In the genomic region with DNA sequence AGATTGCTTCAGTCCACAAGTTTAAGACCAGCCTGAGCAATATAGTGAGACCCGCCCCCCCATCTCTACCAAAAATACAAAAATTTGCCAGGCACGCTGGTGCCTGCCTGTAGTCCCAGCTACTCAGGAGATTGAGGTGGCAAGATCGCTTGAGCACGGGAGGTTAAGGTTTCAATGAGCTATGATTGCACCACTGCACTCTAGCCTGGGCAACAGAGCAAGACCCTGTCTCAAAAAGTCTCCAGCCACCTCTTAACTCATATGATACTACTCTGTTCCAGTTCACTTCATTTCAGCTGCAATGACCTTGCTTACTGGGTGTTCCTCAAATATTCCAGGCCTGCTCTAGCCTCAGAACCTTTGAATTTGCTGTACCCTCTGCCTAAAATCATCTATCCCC, we compare ENCODE assay signal across 17 cellular contexts. TPM values are rescaled to one million over a fixed set of nuclear protein-coding genes. Genes with fewer than 3 reads are reported as not detected.
A peak's percentile ranks its signal among the peaks of the same experiment; 100 is the strongest.
DNase-seq lines count a peak whose midpoint lies in the region; ATAC-seq, FAIRE-seq and TF ChIP-seq lines count a peak whose summit lies in the region.
"Had no signal": no experiment of that assay in that cellular context is flagged by ENCODE, and none has a peak within 500 bp of the region (broad histone marks: within the 10 kb centered on the region; RNA-seq: fewer than 3 reads in every experiment).

No MANE protein-coding gene starts in this region.

- peaks cover 94 to 100% (median 98%) of the 10 kb centered on the region in 11 experiments for H4K20me1 ChIP-seq in BLaER1 treated with 17β-estradiol and CSF1 and Interleukin-3, amounts not matched to agents 10 nM and 100 nM

- peak overlapping the region in 8 of 11 experiments; percentile 15 to 77 (median 60); a peak in 14 of 22 replicates for H3K4me2 ChIP-seq in BLaER1 treated with 17β-estradiol and CSF1 and Interleukin-3, amounts not matched to agents 10 nM and 100 nM

- no peak for ATAC-seq in central memory CD8-positive, alpha-beta T cell (replicated peaks; ENCODE audit: extremely low read depth, poor library complexity, severe bottlenecking)
- no peak for ATAC-seq in HG03439 (IDR thresholded peaks at IDR 0.05; ENCODE audit: unreplicated experiment)

- H3K9ac ChIP-seq in BLaER1 treated with 17β-estradiol and CSF1 and Interleukin-3, amounts not matched to agents 10 nM and 100 nM = no peak overlapping the region
- H3K9ac ChIP-seq: GM23248 had no signal

- H3K27me3 ChIP-seq in BLaER1 treated with 17β-estradiol and CSF1 and Interleukin-3, amounts not matched to agents 10 nM and 100 nM = no peaks in the 10 kb centered on the region
- H3K27me3 ChIP-seq in neutrophil = no peaks in the 10 kb centered on the region

- DNase-seq in GM12891 (ENCODE audit: insufficient read length, low spot score) (no peak), dedifferentiated amniotic fluid mesenchymal stem cell (ENCODE audit: extremely low spot score) (no peak), GM19238 (ENCODE audit: insufficient read length, low spot score) (no peak), anterior cingulate cortex (lab: John Stamatoyannopoulos, UW) (no peak)
- DNase-seq in central memory CD8-positive, alpha-beta T cell (ENCODE audit: low spot score in 2 of 2) = no peak
- DNase-seq: C1 segment of cervical spinal cord, DMS 273 treated with DMSO at 0.1 percent for 48 hours, GM23248, NCI-H1105 treated with DMSO at 0.1 percent for 48 hours, NCI-H1694, NCI-H2081 treated with DMSO at 0.1 percent for 48 hours, Right ventricle myocardium superior had no signal

- H3K27ac ChIP-seq in BLaER1 treated with 17β-estradiol and CSF1 and Interleukin-3, amounts not matched to agents 10 nM and 100 nM = peak overlapping the region in 3 of 11 experiments; percentile 7 to 47 (median 16); a peak in 2 of 22 replicates
- peak overlapping the region; percentile 53 for H3K27ac ChIP-seq in neutrophil
- H3K27ac ChIP-seq: GM23248 had no signal

- H3K27me3 Mint-ChIP-seq in central memory CD8-positive, alpha-beta T cell = no peaks in the 10 kb centered on the region

- H3K27ac Mint-ChIP-seq in central memory CD8-positive, alpha-beta T cell (ENCODE audit: low read depth) = peak overlapping the region; percentile 2

- H3K4me1 Mint-ChIP-seq in central memory CD8-positive, alpha-beta T cell = peaks cover 47% of the 10 kb centered on the region

- H3K9me3 ChIP-seq in BLaER1 treated with 17β-estradiol and CSF1 and Interleukin-3, amounts not matched to agents 10 nM and 100 nM (replicated peaks in 1 of 11) = peaks cover 0 to 4% (median 0%) of the 10 kb centered on the region in 11 experiments; a peak in 1 of 22 replicates
- H3K9me3 ChIP-seq in neutrophil = no peaks in the 10 kb centered on the region
- H3K9me3 ChIP-seq: HAP-1 had no signal

- no peak overlapping the region for H3K4me3 Mint-ChIP-seq in central memory CD8-positive, alpha-beta T cell

- no peak for TF ChIP-seq CTCF in neutrophil (IDR thresholded peaks at IDR 0.05)

- peak; percentile 58 for FAIRE-seq in GM12891 (lab: Jason Lieb, UNC)
- FAIRE-seq: GM19239 had no signal

- H3K36me3 Mint-ChIP-seq in central memory CD8-positive, alpha-beta T cell (ENCODE audit: insufficient read depth) = peaks cover 8% of the 10 kb centered on the region

- no peak overlapping the region for H3K4me3 ChIP-seq in BLaER1 treated with 17β-estradiol and CSF1 and Interleukin-3, amounts not matched to agents 10 nM and 100 nM
- no peak overlapping the region for H3K4me3 ChIP-seq in neutrophil (ENCODE audit: low read depth in 1 of 2, low read length in 1 of 2)
- H3K4me3 ChIP-seq: GM23248, HAP-1 had no signal

- peaks cover 5 to 45% (median 18%) of the 10 kb centered on the region in 11 experiments; a peak in 19 of 22 replicates for H3K36me3 ChIP-seq in BLaER1 treated with 17β-estradiol and CSF1 and Interleukin-3, amounts not matched to agents 10 nM and 100 nM
- H3K36me3 ChIP-seq in neutrophil = no peaks in the 10 kb centered on the region
- H3K36me3 ChIP-seq: HAP-1 had no signal

- no peak for TF ChIP-seq POLR2A in GM12891 (IDR thresholded peaks at IDR 0.05; ENCODE audit: low read depth, low read length)

- peaks cover 32 to 54% (median 40%) of the 10 kb centered on the region in 10 experiments for H3K4me1 ChIP-seq in BLaER1 treated with 17β-estradiol and CSF1 and Interleukin-3, amounts not matched to agents 10 nM and 100 nM
- H3K4me1 ChIP-seq in neutrophil (ENCODE audit: control insufficient read depth in 1 of 2, insufficient read depth in 1 of 2, low read depth in 1 of 2, low read length in 1 of 2) = peaks cover 0 to 19% of the 10 kb centered on the region in 2 experiments

- no peaks in the 10 kb centered on the region for H3K9me3 Mint-ChIP-seq in central memory CD8-positive, alpha-beta T cell

TF ChIP-seq in GM12891, 5 proteins besides CTCF, POLR2A, EP300 and RAD21:
- TF ChIP-seq SPI1 (IDR thresholded peaks at IDR 0.05; ENCODE audit: low read depth, low read length) (no peak), PAX5 (IDR thresholded peaks at IDR 0.05; ENCODE audit: insufficient read depth, low read length, severe bottlenecking) (no peak), POU2F2 (IDR thresholded peaks at IDR 0.05; ENCODE audit: low read depth, low read length) (no peak), POLR2AphosphoS5 (IDR thresholded peaks at IDR 0.05; ENCODE audit: low read depth, low read length) (no peak), TAF1 (IDR thresholded peaks at IDR 0.05; ENCODE audit: low read depth, low read length) (no peak)

RNA-seq across cellular contexts. Expression of a gene that starts 11.4 kb away (rescaled TPM):
- polyA plus RNA-seq in GM12891 (2012; ENCODE audit: low read depth, missing spikeins) = 43.7 TPM

RNA-seq across cellular contexts. Expression of a gene that starts 40.2 kb away (rescaled TPM):
- 91.0 TPM for polyA plus RNA-seq in GM12891 (2012; ENCODE audit: low read depth, missing spikeins)
